In genomic region chr19:48474084-48474592, GRCh38 we compare ENCODE assay signal across 14 cellular contexts.
"Had no signal": no experiment of that assay in that cellular context is flagged by ENCODE, and none has a peak within 500 bp of the region (broad histone marks: within the 10 kb centered on the region; RNA-seq: fewer than 3 reads in every experiment).

No MANE protein-coding gene starts in this region.

- H3K27ac ChIP-seq: esophagus muscularis mucosa, testis had no signal

- H3K27ac Mint-ChIP-seq: activated naive CD8-positive, alpha-beta T cell treated with anti-CD3 and anti-CD28 coated beads, Interleukin-2, amount 10 ng/mL, durations not matched to agents 7 days and 5 days; activated T-cell treated with anti-CD3 and anti-CD28 coated beads, Interleukin-2, amount 50 U/mL, for 72 hours had no signal

- H3K27me3 ChIP-seq: dorsolateral prefrontal cortex, esophagus muscularis mucosa, testis had no signal

- H3K9me3 ChIP-seq: esophagus muscularis mucosa, testis had no signal

- DNase-seq: activated CD4-positive, alpha-beta T cell treated with anti-CD3 and anti-CD28 coated beads, Interleukin-2, amount 50 U/mL, for 48 hours; activated CD8-positive, alpha-beta memory T cell treated with anti-CD3 and anti-CD28 coated beads, Interleukin-2, amount 50 U/mL, for 4 hours; activated naive CD8-positive, alpha-beta T cell treated with anti-CD3 and anti-CD28 coated beads, Interleukin-2, amount 10 ng/mL, durations not matched to agents 7 days and 5 days; activated T-cell treated with anti-CD3 and anti-CD28 coated beads, Interleukin-2, amount 50 U/mL, for 72 hours; anterior cingulate cortex; dorsolateral prefrontal cortex; left colon; naive B cell; stimulated activated CD4-positive, alpha-beta T cell treated with anti-CD3 and anti-CD28 coated beads, Interleukin-4, amount 100 ng/mL, for 1 hour; stimulated activated CD8-positive, alpha-beta memory T cell treated with anti-CD3 and anti-CD28 coated beads, Interleukin-4, amount 100 ng/mL, for 48 hours; stimulated activated naive CD8-positive, alpha-beta T cell treated with anti-CD3 and anti-CD28 coated beads, Interleukin-15, amount 100 ng/mL, for 72 hours; testis had no signal

- H3K4me3 ChIP-seq: dorsolateral prefrontal cortex, esophagus muscularis mucosa, lung, testis had no signal

- H3K4me3 Mint-ChIP-seq: activated naive CD8-positive, alpha-beta T cell treated with anti-CD3 and anti-CD28 coated beads, Interleukin-2, amount 10 ng/mL, durations not matched to agents 7 days and 5 days; activated T-cell treated with anti-CD3 and anti-CD28 coated beads, Interleukin-2, amount 50 U/mL, for 72 hours; stimulated activated naive CD8-positive, alpha-beta T cell treated with anti-CD3 and anti-CD28 coated beads, Interleukin-15, amount 100 ng/mL, for 72 hours had no signal

- H3K27me3 Mint-ChIP-seq: activated naive CD8-positive, alpha-beta T cell treated with anti-CD3 and anti-CD28 coated beads, Interleukin-2, amount 10 ng/mL, durations not matched to agents 7 days and 5 days; naive B cell; stimulated activated naive CD8-positive, alpha-beta T cell treated with anti-CD3 and anti-CD28 coated beads, Interleukin-15, amount 100 ng/mL, for 72 hours had no signal

- H3K9me3 Mint-ChIP-seq: activated naive CD8-positive, alpha-beta T cell treated with anti-CD3 and anti-CD28 coated beads, Interleukin-2, amount 10 ng/mL, durations not matched to agents 7 days and 5 days; activated T-cell treated with anti-CD3 and anti-CD28 coated beads, Interleukin-2, amount 50 U/mL, for 72 hours; naive B cell; stimulated activated naive CD8-positive, alpha-beta T cell treated with anti-CD3 and anti-CD28 coated beads, Interleukin-15, amount 100 ng/mL, for 72 hours had no signal
